Comparison of ENCODE assay signal across 1 cellular context in genomic region chr11:93784152-93784934, GRCh38.
A peak's percentile ranks its signal among the peaks of the same experiment; 100 is the strongest.
TF ChIP-seq lines count a peak whose summit lies in the region.

Gene MED17 (plus strand): TSS chr11:93784282. CDS start chr11:93784514, 232 bp downstream.

TF ChIP-seq in IMR-90, 13 proteins besides CTCF, POLR2A, EP300 and RAD21 (continued from another document):
- TF ChIP-seq USF2 (IDR thresholded peaks at IDR 0.05; ENCODE audit: low read depth, low read length), result no peak
- TF ChIP-seq BHLHE40 (IDR thresholded peaks at IDR 0.05; ENCODE audit: low read depth, low read length), result no peak
- no peak for TF ChIP-seq NFE2L2 (IDR thresholded peaks at IDR 0.05; ENCODE audit: low read depth, low read length)
- peak; percentile 52; the same call in 1 of the 2 replicates for TF ChIP-seq MXI1 (IDR thresholded peaks at IDR 0.05; ENCODE audit: borderline replicate concordance, low read depth, low read length)
